1 cellular context compared by ENCODE assay signal in genomic region chr14:91519239-91520036, GRCh38.
TF ChIP-seq lines count a peak whose summit lies in the region.

No MANE protein-coding gene starts in this region.

TF ChIP-seq in HepG2, 621 proteins besides CTCF, POLR2A, EP300 and RAD21 (continued from another document and continues in another):
- TF ChIP-seq ARID5B (CRISPR knock-in tag; IDR thresholded peaks at IDR 0.05): peak; percentile 68
- TF ChIP-seq ZMYM3 (CRISPR knock-in tag; IDR thresholded peaks at IDR 0.05): peak; percentile 84
- no peak for TF ChIP-seq RELA (CRISPR knock-in tag; IDR thresholded peaks at IDR 0.05)
- TF ChIP-seq NR2F2 (IDR thresholded peaks at IDR 0.05; ENCODE audit: borderline replicate concordance, low read depth): no peak
- TF ChIP-seq ZSCAN9 (CRISPR knock-in tag; IDR thresholded peaks at IDR 0.05; ENCODE audit: borderline replicate concordance): no peak
- peak; percentile 60 for TF ChIP-seq CEBPG (CRISPR knock-in tag; IDR thresholded peaks at IDR 0.05)
- no peak for TF ChIP-seq RERE (CRISPR knock-in tag; IDR thresholded peaks at IDR 0.05; ENCODE audit: low read depth)
- peak; percentile 52; the same call in 1 of the 2 replicates for TF ChIP-seq ZNF362 (CRISPR knock-in tag; IDR thresholded peaks at IDR 0.05; ENCODE audit: borderline replicate concordance)
- TF ChIP-seq KLF15 (CRISPR knock-in tag; IDR thresholded peaks at IDR 0.05; ENCODE audit: borderline replicate concordance): no peak
- TF ChIP-seq ZNF790 (CRISPR knock-in tag; IDR thresholded peaks at IDR 0.05; ENCODE audit: borderline replicate concordance): no peak
- no peak for TF ChIP-seq ZNF121 (CRISPR knock-in tag; IDR thresholded peaks at IDR 0.05)
- TF ChIP-seq MED13 (CRISPR knock-in tag; IDR thresholded peaks at IDR 0.05): no peak
- TF ChIP-seq ESRRA (CRISPR knock-in tag; IDR thresholded peaks at IDR 0.05; ENCODE audit: low read depth): no peak
- no peak for TF ChIP-seq ZMAT3 (CRISPR knock-in tag; conservative IDR thresholded peaks at IDR 0.05)
- TF ChIP-seq TMF1 (CRISPR knock-in tag; IDR thresholded peaks at IDR 0.05; ENCODE audit: low read depth): no peak
- TF ChIP-seq REPIN1 (CRISPR knock-in tag; IDR thresholded peaks at IDR 0.05; ENCODE audit: borderline replicate concordance, low read depth): no peak
- 0 out of 2 replicates have a peak, but pooled peaks have one; percentile 31 for TF ChIP-seq PHF21A (CRISPR knock-in tag; IDR thresholded peaks at IDR 0.05)
- TF ChIP-seq PBX2 (CRISPR knock-in tag; IDR thresholded peaks at IDR 0.05): no peak
- TF ChIP-seq NFRKB (IDR thresholded peaks at IDR 0.05): no peak
- TF ChIP-seq ZNF737 (CRISPR knock-in tag; IDR thresholded peaks at IDR 0.05; ENCODE audit: borderline replicate concordance): no peak
- no peak for TF ChIP-seq TFDP2 (CRISPR knock-in tag; IDR thresholded peaks at IDR 0.05)
- TF ChIP-seq MED1 (CRISPR knock-in tag; IDR thresholded peaks at IDR 0.05): 0 out of 2 replicates have a peak, but pooled peaks have one; percentile 20
- TF ChIP-seq ZBTB7A (CRISPR knock-in tag; IDR thresholded peaks at IDR 0.05): no peak
- no peak for TF ChIP-seq ZNF18 (CRISPR knock-in tag; IDR thresholded peaks at IDR 0.05; ENCODE audit: insufficient replicate concordance)
- no peak for TF ChIP-seq GRHL1 (CRISPR knock-in tag; conservative IDR thresholded peaks at IDR 0.05)
- no peak for TF ChIP-seq CREB3 (CRISPR knock-in tag; IDR thresholded peaks at IDR 0.05)
- no peak for TF ChIP-seq CREM (IDR thresholded peaks at IDR 0.05)
- no peak for TF ChIP-seq CREM (CRISPR knock-in tag; IDR thresholded peaks at IDR 0.05)
- TF ChIP-seq HDAC1 (CRISPR knock-in tag; IDR thresholded peaks at IDR 0.05): 0 out of 2 replicates have a peak, but pooled peaks have one; percentile 39
- no peak for TF ChIP-seq NFE2 (CRISPR knock-in tag; IDR thresholded peaks at IDR 0.05)
- TF ChIP-seq HNRNPH1 (optimal IDR thresholded peaks at IDR 0.05; ENCODE audit: low read depth, low read length): no peak
- TF ChIP-seq ARID4A (CRISPR knock-in tag; IDR thresholded peaks at IDR 0.05; ENCODE audit: borderline replicate concordance): peak; percentile 24; the same call in 1 of the 2 replicates
- TF ChIP-seq ZIK1 (CRISPR knock-in tag; IDR thresholded peaks at IDR 0.05; ENCODE audit: borderline replicate concordance, low read depth): no peak
- no peak for TF ChIP-seq ZSCAN20 (CRISPR knock-in tag; IDR thresholded peaks at IDR 0.05; ENCODE audit: borderline replicate concordance)
- no peak for TF ChIP-seq GATAD1 (CRISPR knock-in tag; IDR thresholded peaks at IDR 0.05)
- peak; percentile 27; the same call in 1 of the 2 replicates for TF ChIP-seq RARA (CRISPR knock-in tag; IDR thresholded peaks at IDR 0.05)
- TF ChIP-seq MIXL1 (CRISPR knock-in tag; IDR thresholded peaks at IDR 0.05): peak; percentile 81
